15 cellular contexts compared by ENCODE assay signal in genomic region chr1:38891753-38892152, GRCh38. TPM values are rescaled to one million over a fixed set of nuclear protein-coding genes. Genes with fewer than 3 reads are reported as not detected.
DNase-seq lines count a peak whose midpoint lies in the region; ATAC-seq, FAIRE-seq and TF ChIP-seq lines count a peak whose summit lies in the region.
"Had no signal": no experiment of that assay in that cellular context is flagged by ENCODE, and none has a peak within 500 bp of the region (broad histone marks: within the 10 kb centered on the region; RNA-seq: fewer than 3 reads in every experiment).

No MANE protein-coding gene starts in this region.

- no peak overlapping the region for H3K27ac ChIP-seq in PC-3 (ENCODE audit: low read length)

- no peak overlapping the region for H3K4me3 ChIP-seq in PC-3 (ENCODE audit: low read length)
- no peak overlapping the region for H3K4me3 ChIP-seq in fibroblast of mammary gland (ENCODE audit: control insufficient read depth, low read depth, low read length)

- H3K9me3 Mint-ChIP-seq in activated CD8-positive, alpha-beta memory T cell treated with anti-CD3 and anti-CD28 coated beads, Interleukin-2, amount 10 ng/mL, durations not matched to agents 7 days and 5 days (ENCODE audit: low read depth), result no peaks in the 10 kb centered on the region
- H3K9me3 Mint-ChIP-seq: activated naive CD8-positive, alpha-beta T cell treated with anti-CD3 and anti-CD28 coated beads, Interleukin-2, amount 50 U/mL, for 24 hours had no signal

- no peaks in the 10 kb centered on the region for H3K4me1 ChIP-seq in PC-3 (ENCODE audit: insufficient read depth, low read length)

- H3K27ac Mint-ChIP-seq in activated CD8-positive, alpha-beta memory T cell treated with anti-CD3 and anti-CD28 coated beads, Interleukin-2, amount 10 ng/mL, durations not matched to agents 7 days and 5 days, result no peak overlapping the region
- H3K27ac Mint-ChIP-seq: activated naive CD8-positive, alpha-beta T cell treated with anti-CD3 and anti-CD28 coated beads, Interleukin-2, amount 50 U/mL, for 24 hours had no signal

- DNase-seq in activated CD8-positive, alpha-beta memory T cell treated with anti-CD3 and anti-CD28 coated beads, Interleukin-2, amount 10 ng/mL, durations not matched to agents 7 days and 5 days, result peak; percentile 35
- no peak for DNase-seq in activated CD8-positive, alpha-beta memory T cell treated with anti-CD3 and anti-CD28 coated beads for 24 hours
- DNase-seq in PC-3 (peak; percentile 16), fibroblast of mammary gland (ENCODE audit: low read depth) (no peak), urothelium cell line (ENCODE audit: low spot score) (peak; percentile 19), COR-L47 (lab: John Stamatoyannopoulos, UW) (no peak), left colon (no peak), NCI-H1105 treated with DMSO at 0.1 percent for 48 hours (lab: John Stamatoyannopoulos, UW) (no peak)
- DNase-seq: activated CD4-positive, alpha-beta T cell treated with anti-CD3 and anti-CD28 coated beads, Interleukin-2, amount 50 U/mL, for 1 hour; activated naive CD8-positive, alpha-beta T cell treated with anti-CD3 and anti-CD28 coated beads, Interleukin-2, amount 50 U/mL, for 24 hours; head of caudate nucleus; NCI-H524; substantia nigra had no signal

- no TSS peak for BruUV-seq in PC-3 (replicated peaks; lab: Mats Ljungman, UMichigan)

- no peaks in the 10 kb centered on the region for H3K27me3 Mint-ChIP-seq in activated CD8-positive, alpha-beta memory T cell treated with anti-CD3 and anti-CD28 coated beads, Interleukin-2, amount 10 ng/mL, durations not matched to agents 7 days and 5 days
- H3K27me3 Mint-ChIP-seq: activated naive CD8-positive, alpha-beta T cell treated with anti-CD3 and anti-CD28 coated beads, Interleukin-2, amount 50 U/mL, for 24 hours had no signal

- CTCF ChIA-PET in activated CD8-positive, alpha-beta memory T cell treated with anti-CD3 and anti-CD28 coated beads, Interleukin-2, amount 10 ng/mL, durations not matched to agents 7 days and 5 days (lab: Charles Lee), result no interaction called here
- CTCF ChIA-PET in PC-3 (lab: Charles Lee), result no interaction called here

- no peak overlapping the region for H3K4me3 Mint-ChIP-seq in activated CD8-positive, alpha-beta memory T cell treated with anti-CD3 and anti-CD28 coated beads, Interleukin-2, amount 10 ng/mL, durations not matched to agents 7 days and 5 days
- H3K4me3 Mint-ChIP-seq: activated naive CD8-positive, alpha-beta T cell treated with anti-CD3 and anti-CD28 coated beads, Interleukin-2, amount 50 U/mL, for 24 hours had no signal

- no peaks in the 10 kb centered on the region for H3K9me3 ChIP-seq in PC-3 (ENCODE audit: low read length)

- POLR2A ChIA-PET in PC-3 (lab: Charles Lee; ENCODE audit: unreplicated experiment), result no interaction called here

- no peak overlapping the region for H2AFZ ChIP-seq in PC-3 (ENCODE audit: low read length)

- no peak overlapping the region for H3K4me2 ChIP-seq in PC-3 (ENCODE audit: low read length)

- ATAC-seq in activated CD8-positive, alpha-beta memory T cell treated with anti-CD3 and anti-CD28 coated beads, Interleukin-2, amount 10 ng/mL, durations not matched to agents 7 days and 5 days, result no peak
- ATAC-seq in PC-3, result no peak; the same call in 1 of the 2 replicates
- no peak for ATAC-seq in left colon
- ATAC-seq: activated naive CD8-positive, alpha-beta T cell treated with anti-CD3 and anti-CD28 coated beads, Interleukin-2, amount 50 U/mL, for 24 hours had no signal

- no peak for FAIRE-seq in urothelium cell line (lab: Jason Lieb, UNC)
- FAIRE-seq: G401.6 had no signal

- H3K9me2 ChIP-seq in PC-3 (replicated peaks; ENCODE audit: low read length), result no peaks in the 10 kb centered on the region

- H3K36me3 ChIP-seq in PC-3 (ENCODE audit: low read depth, low read length), result no peaks in the 10 kb centered on the region

- no peaks in the 10 kb centered on the region for H3K79me2 ChIP-seq in PC-3 (ENCODE audit: low read length)

- H4K20me1 ChIP-seq in PC-3 (ENCODE audit: low read length), result no peaks in the 10 kb centered on the region

- H3K27me3 ChIP-seq in PC-3 (ENCODE audit: low read length), result no peaks in the 10 kb centered on the region

- no peaks in the 10 kb centered on the region for H3K36me3 Mint-ChIP-seq in activated CD8-positive, alpha-beta memory T cell treated with anti-CD3 and anti-CD28 coated beads, Interleukin-2, amount 10 ng/mL, durations not matched to agents 7 days and 5 days

- no peaks in the 10 kb centered on the region for H3K4me1 Mint-ChIP-seq in activated CD8-positive, alpha-beta memory T cell treated with anti-CD3 and anti-CD28 coated beads, Interleukin-2, amount 10 ng/mL, durations not matched to agents 7 days and 5 days
- H3K4me1 Mint-ChIP-seq: activated naive CD8-positive, alpha-beta T cell treated with anti-CD3 and anti-CD28 coated beads, Interleukin-2, amount 50 U/mL, for 24 hours had no signal

- no peaks in the 10 kb centered on the region for H3F3A ChIP-seq in PC-3 (ENCODE audit: low read length, unreplicated experiment)

- TF ChIP-seq CTCF in PC-3 (conservative IDR thresholded peaks at IDR 0.05; ENCODE audit: low read depth, low read length), result peak; percentile 34; the same call in 1 of the 2 replicates
- peak; percentile 7 for TF ChIP-seq CTCF in fibroblast of mammary gland (conservative IDR thresholded peaks at IDR 0.05; ENCODE audit: control insufficient read depth, insufficient read depth, low read depth, low read length)

- intact Hi-C loops in PC-3 (cut with micrococcal nuclease), result no loop called here
- intact Hi-C loops in left colon (cut with DNase I, micrococcal nuclease), result no loop called here

- H3K9ac ChIP-seq in PC-3 (ENCODE audit: low read length), result no peak overlapping the region

RNA-seq across cellular contexts. Expression of gene GJA9, which starts 10.4 kb away (rescaled TPM):
- not detected for total RNA-seq in activated CD8-positive, alpha-beta memory T cell treated with anti-CD3 and anti-CD28 coated beads, Interleukin-2, amount 10 ng/mL, durations not matched to agents 7 days and 5 days
- total RNA-seq in PC-3 (2014; rRNA removed) (0.35 TPM in 1 of 2 replicates, not detected in the other), left colon (1 to 10 TPM; 1.2 to 1.4 TPM)
- total RNA-seq: mononuclear cell had no signal

RNA-seq across cellular contexts. Expression of gene MYCBP, which starts 18.6 kb away (rescaled TPM):
- 10 to 100 TPM; 45.0 to 45.3 TPM for total RNA-seq in activated CD8-positive, alpha-beta memory T cell treated with anti-CD3 and anti-CD28 coated beads, Interleukin-2, amount 10 ng/mL, durations not matched to agents 7 days and 5 days
- total RNA-seq in PC-3 (2014; rRNA removed) (16.8 and 20.3 TPM in 2 replicates), left colon (10 to 100 TPM; 32.7 to 39.3 TPM)

RNA-seq across cellular contexts. Expression of gene RRAGC, which starts 32.2 kb away (rescaled TPM):
- 10 to 100 TPM; 12.0 to 16.7 TPM for total RNA-seq in activated CD8-positive, alpha-beta memory T cell treated with anti-CD3 and anti-CD28 coated beads, Interleukin-2, amount 10 ng/mL, durations not matched to agents 7 days and 5 days
- total RNA-seq in PC-3 (2014; rRNA removed), result 7.0 and 10.0 TPM in 2 replicates
- total RNA-seq in left colon, result 10 to 100 TPM; 30.7 to 37.9 TPM

RNA-seq across cellular contexts. Expression of gene RHBDL2, which starts 49.9 kb away (rescaled TPM):
- total RNA-seq in activated CD8-positive, alpha-beta memory T cell treated with anti-CD3 and anti-CD28 coated beads, Interleukin-2, amount 10 ng/mL, durations not matched to agents 7 days and 5 days, result not detected
- total RNA-seq in PC-3 (2014; rRNA removed), result 3.6 and 10.0 TPM in 2 replicates
- 10 to 100 TPM; 35.1 to 43.3 TPM for total RNA-seq in left colon
- total RNA-seq: mononuclear cell had no signal

Comparison
In these comparisons a context has a peak if more than half of its experiments do, and no peak if none do; other contexts are left out.
1. DNase-seq: peak in activated CD8-positive, alpha-beta memory T cell treated with anti-CD3 and anti-CD28 coated beads, Interleukin-2, amount 10 ng/mL, durations not matched to agents 7 days and 5 days (single experiment), PC-3 (single experiment) and urothelium cell line (single experiment); none in activated CD8-positive, alpha-beta memory T cell treated with anti-CD3 and anti-CD28 coated beads for 24 hours (single experiment), fibroblast of mammary gland (single experiment), COR-L47 (single experiment), left colon (0 of 2) and NCI-H1105 treated with DMSO at 0.1 percent for 48 hours (single experiment).